ENCODE assay signal across 12 cellular contexts in genomic region chr19:13002389-13002898, GRCh38. TPM values are rescaled to one million over a fixed set of nuclear protein-coding genes. Genes with fewer than 3 reads are reported as not detected.
DNase-seq lines count a peak whose midpoint lies in the region; ATAC-seq and TF ChIP-seq lines count a peak whose summit lies in the region.
"Had no signal": no experiment of that assay in that cellular context is flagged by ENCODE, and none has a peak within 500 bp of the region (broad histone marks: within the 10 kb centered on the region; RNA-seq: fewer than 3 reads in every experiment).

No MANE protein-coding gene starts in this region.

- peak; percentile 35 for ATAC-seq in stimulated activated naive CD8-positive, alpha-beta T cell treated with anti-CD3 and anti-CD28 coated beads, Interleukin-15, amount 100 ng/mL, for 72 hours
- ATAC-seq in stimulated activated naive CD8-positive, alpha-beta T cell treated with anti-CD3 and anti-CD28 coated beads, Interleukin-15, Interleukin-2, amounts not matched to agents 100 U/mL and 50 U/mL, for 24 hours = no peak
- peak; percentile 53 to 72 for ATAC-seq in left cardiac atrium
- no peak for ATAC-seq in GM19023 (IDR thresholded peaks at IDR 0.05; ENCODE audit: unreplicated experiment)
- ATAC-seq in GM18505 (IDR thresholded peaks at IDR 0.05; ENCODE audit: unreplicated experiment) = no peak
- ATAC-seq: activated T-cell treated with anti-CD3 and anti-CD28 coated beads, Interleukin-2, amount 50 U/mL, for 4 hours; HCT116 had no signal

- intact Hi-C loops in left cardiac atrium (cut with DNase I) = no loop called here

- no peak overlapping the region for H3K27ac Mint-ChIP-seq in stimulated activated naive CD8-positive, alpha-beta T cell treated with anti-CD3 and anti-CD28 coated beads, Interleukin-15, amount 100 ng/mL, for 72 hours

- no peak overlapping the region for H3K4me3 Mint-ChIP-seq in stimulated activated naive CD8-positive, alpha-beta T cell treated with anti-CD3 and anti-CD28 coated beads, Interleukin-15, amount 100 ng/mL, for 72 hours
- H3K4me3 Mint-ChIP-seq: activated T-cell treated with anti-CD3 and anti-CD28 coated beads, Interleukin-2, amount 50 U/mL, for 4 hours; neural crest cell had no signal

- H3K4me1 Mint-ChIP-seq in stimulated activated naive CD8-positive, alpha-beta T cell treated with anti-CD3 and anti-CD28 coated beads, Interleukin-15, amount 100 ng/mL, for 72 hours = no peaks in the 10 kb centered on the region

- no peaks in the 10 kb centered on the region for H3K9me3 Mint-ChIP-seq in stimulated activated naive CD8-positive, alpha-beta T cell treated with anti-CD3 and anti-CD28 coated beads, Interleukin-15, amount 100 ng/mL, for 72 hours
- H3K9me3 Mint-ChIP-seq: activated T-cell treated with anti-CD3 and anti-CD28 coated beads, Interleukin-2, amount 50 U/mL, for 4 hours; neural crest cell had no signal

- H3K27me3 Mint-ChIP-seq in stimulated activated naive CD8-positive, alpha-beta T cell treated with anti-CD3 and anti-CD28 coated beads, Interleukin-15, amount 100 ng/mL, for 72 hours = peaks cover 9% of the 10 kb centered on the region

- DNase-seq in stimulated activated naive CD8-positive, alpha-beta T cell treated with anti-CD3 and anti-CD28 coated beads, Interleukin-15, amount 100 ng/mL, for 72 hours = no peak
- DNase-seq in stimulated activated naive CD8-positive, alpha-beta T cell treated with anti-CD3 and anti-CD28 coated beads, Interleukin-15, Interleukin-2, amounts not matched to agents 100 U/mL and 50 U/mL, for 24 hours = no peak
- DNase-seq in left cardiac atrium = no peak
- DNase-seq in pons (ENCODE audit: low spot score) = peak; percentile 88
- DNase-seq in DMS 273 (lab: John Stamatoyannopoulos, UW; ENCODE audit: unreplicated experiment) = no peak
- no peak for DNase-seq in activated T-cell treated with anti-CD3 and anti-CD28 coated beads for 4 hours
- DNase-seq: activated T-cell treated with anti-CD3 and anti-CD28 coated beads, Interleukin-2, amount 50 U/mL, for 4 hours; cortex of kidney had no signal

- TF ChIP-seq POLR2A in GM18505 (IDR thresholded peaks at IDR 0.05; ENCODE audit: borderline replicate concordance, extremely low read depth, insufficient read depth, insufficient read length) = no peak

RNA-seq across cellular contexts. Expression of gene NFIX, which starts 7.2 kb away (rescaled TPM):
- 100 to 1,000 TPM; 117 to 133 TPM for total RNA-seq in left cardiac atrium

RNA-seq across cellular contexts. Expression of gene DAND5, which starts 33.1 kb away (rescaled TPM):
- total RNA-seq in left cardiac atrium = 1 to 10 TPM; 5.2 to 7.0 TPM
- total RNA-seq: activated T-cell treated with anti-CD3 and anti-CD28 coated beads, Interleukin-2, amount 50 U/mL, for 4 hours; neural crest cell had no signal

RNA-seq across cellular contexts. Expression of gene GADD45GIP1, which starts 45.4 kb away (rescaled TPM):
- 10 to 100 TPM; 25.5 to 28.1 TPM for total RNA-seq in left cardiac atrium

RNA-seq across cellular contexts. Expression of gene RAD23A, which starts 56.8 kb away (rescaled TPM):
- 100 to 1,000 TPM; 113 to 131 TPM for total RNA-seq in left cardiac atrium

Comparison
In these comparisons a context has a peak if more than half of its experiments do, and no peak if none do; other contexts are left out.
1. ATAC-seq: peak in stimulated activated naive CD8-positive, alpha-beta T cell treated with anti-CD3 and anti-CD28 coated beads, Interleukin-15, amount 100 ng/mL, for 72 hours (single experiment) and left cardiac atrium (2 of 2); none in stimulated activated naive CD8-positive, alpha-beta T cell treated with anti-CD3 and anti-CD28 coated beads, Interleukin-15, Interleukin-2, amounts not matched to agents 100 U/mL and 50 U/mL, for 24 hours (single experiment), GM19023 (single experiment) and GM18505 (single experiment).